In the genomic region with DNA sequence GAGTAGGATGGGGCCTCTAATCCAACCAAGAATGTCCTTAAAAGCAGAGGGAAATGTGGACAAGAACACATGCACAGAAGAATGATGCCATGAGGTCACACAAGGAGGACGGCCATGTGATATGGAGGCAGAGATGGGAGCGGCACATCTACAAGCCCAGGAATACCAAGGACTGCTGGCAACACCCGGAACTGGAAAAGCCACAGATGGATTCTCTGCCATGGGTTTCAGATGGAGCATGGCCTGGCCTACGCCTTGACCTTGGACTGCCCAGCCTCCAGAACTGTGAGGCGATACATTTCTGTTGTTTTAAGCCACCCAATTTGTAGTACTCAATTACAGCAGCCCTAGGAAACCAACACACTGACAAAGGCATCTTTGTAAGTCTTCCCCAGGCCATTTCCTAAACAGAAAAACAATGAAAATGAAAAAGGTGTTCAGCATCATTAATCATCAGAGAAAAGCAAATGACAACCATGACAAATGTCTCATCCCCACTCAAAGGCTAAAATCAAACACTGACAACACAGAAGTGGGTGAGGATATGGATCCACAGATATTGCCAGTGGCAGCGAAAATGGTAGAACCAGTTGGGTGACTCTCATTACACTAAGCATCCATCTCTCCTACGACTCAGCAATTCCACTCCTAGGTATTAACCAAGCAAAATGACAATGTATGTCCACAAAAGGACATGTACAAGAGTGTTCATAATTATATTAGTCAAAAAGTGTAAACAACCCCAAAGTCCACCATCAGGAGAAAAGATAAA, we compare ENCODE assay signal across 1 cellular context.
TF ChIP-seq lines count a peak whose summit lies in the region.

No MANE protein-coding gene starts in this region.

TF ChIP-seq in GM23338, 12 proteins besides CTCF, POLR2A, EP300 and RAD21 (continued from another document):
- TF ChIP-seq, protein P1, sequence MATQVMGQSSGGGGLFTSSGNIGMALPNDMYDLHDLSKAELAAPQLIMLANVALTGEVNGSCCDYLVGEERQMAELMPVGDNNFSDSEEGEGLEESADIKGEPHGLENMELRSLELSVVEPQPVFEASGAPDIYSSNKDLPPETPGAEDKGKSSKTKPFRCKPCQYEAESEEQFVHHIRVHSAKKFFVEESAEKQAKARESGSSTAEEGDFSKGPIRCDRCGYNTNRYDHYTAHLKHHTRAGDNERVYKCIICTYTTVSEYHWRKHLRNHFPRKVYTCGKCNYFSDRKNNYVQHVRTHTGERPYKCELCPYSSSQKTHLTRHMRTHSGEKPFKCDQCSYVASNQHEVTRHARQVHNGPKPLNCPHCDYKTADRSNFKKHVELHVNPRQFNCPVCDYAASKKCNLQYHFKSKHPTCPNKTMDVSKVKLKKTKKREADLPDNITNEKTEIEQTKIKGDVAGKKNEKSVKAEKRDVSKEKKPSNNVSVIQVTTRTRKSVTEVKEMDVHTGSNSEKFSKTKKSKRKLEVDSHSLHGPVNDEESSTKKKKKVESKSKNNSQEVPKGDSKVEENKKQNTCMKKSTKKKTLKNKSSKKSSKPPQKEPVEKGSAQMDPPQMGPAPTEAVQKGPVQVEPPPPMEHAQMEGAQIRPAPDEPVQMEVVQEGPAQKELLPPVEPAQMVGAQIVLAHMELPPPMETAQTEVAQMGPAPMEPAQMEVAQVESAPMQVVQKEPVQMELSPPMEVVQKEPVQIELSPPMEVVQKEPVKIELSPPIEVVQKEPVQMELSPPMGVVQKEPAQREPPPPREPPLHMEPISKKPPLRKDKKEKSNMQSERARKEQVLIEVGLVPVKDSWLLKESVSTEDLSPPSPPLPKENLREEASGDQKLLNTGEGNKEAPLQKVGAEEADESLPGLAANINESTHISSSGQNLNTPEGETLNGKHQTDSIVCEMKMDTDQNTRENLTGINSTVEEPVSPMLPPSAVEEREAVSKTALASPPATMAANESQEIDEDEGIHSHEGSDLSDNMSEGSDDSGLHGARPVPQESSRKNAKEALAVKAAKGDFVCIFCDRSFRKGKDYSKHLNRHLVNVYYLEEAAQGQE (IDR thresholded peaks at IDR 0.05; ENCODE audit: unreplicated experiment): no peak
